ENCODE assay signal across 8 cellular contexts in the genomic region with DNA sequence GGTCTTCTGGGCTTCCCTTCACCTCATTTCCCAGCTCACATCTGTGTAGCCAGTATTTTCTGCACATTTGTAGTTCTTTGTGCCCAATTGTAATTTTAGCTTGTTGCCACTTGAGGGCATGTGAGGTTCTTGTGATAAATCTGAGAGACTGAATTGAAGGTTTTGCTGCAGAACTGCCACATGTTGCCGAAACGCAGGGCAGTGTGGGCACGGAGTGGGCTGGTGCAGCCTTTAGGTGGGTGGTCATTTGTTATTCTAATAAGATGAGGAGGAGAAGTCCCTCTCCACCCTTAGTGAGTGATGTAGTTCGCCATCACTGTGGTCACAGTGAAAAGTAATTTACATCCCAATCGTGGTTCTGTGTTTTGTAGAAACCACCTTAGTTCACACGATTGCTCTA. TPM values are rescaled to one million over a fixed set of nuclear protein-coding genes. Genes with fewer than 3 reads are reported as not detected.
DNase-seq lines count a peak whose midpoint lies in the region; ATAC-seq, FAIRE-seq and TF ChIP-seq lines count a peak whose summit lies in the region.

No MANE protein-coding gene starts in this region.

- H3K4me1 Mint-ChIP-seq in Caco-2 (ENCODE audit: low read depth, unreplicated experiment), result no peaks in the 10 kb centered on the region
- H3K4me1 Mint-ChIP-seq in naive B cell, result peaks cover 6 to 14% (median 8%) of the 10 kb centered on the region in 3 donors

- CTCF ChIA-PET in Caco-2 (lab: Charles Lee) (interaction anchor here (0.7 to 1.1 kb wide), 5 partner anchors 13 to 329 kb away, joined by 3 to 4 read pairs (median 3); no protein-coding TSS in a partner anchor), endothelial cell of umbilical vein (lab: Charles Lee) (interaction anchor here (0.6 to 4.5 kb wide), 31 partner anchors 9 to 498 kb away, joined by 3 to 94 read pairs (median 4); a partner anchor contains a TSS)

- peak in 1 of 2 experiments; percentile 35 for DNase-seq in Caco-2
- DNase-seq in NCI-H2227 (lab: John Stamatoyannopoulos, UW; ENCODE audit: unreplicated experiment), result peak; percentile 72
- peak; percentile 23 to 46 for DNase-seq in activated CD4-positive, alpha-beta T cell treated with anti-CD3 and anti-CD28 coated beads for 4 hours
- peak; percentile 59 for DNase-seq in endothelial cell of umbilical vein (ENCODE audit: low read depth, low spot score)
- peak; percentile 39 for DNase-seq in naive B cell
- no peak for DNase-seq in lower leg skin (ENCODE audit: low spot score in 2 of 2)

- H3K27ac ChIP-seq in endothelial cell of umbilical vein (ENCODE audit: insufficient read depth, low read depth, low read length), result no peak overlapping the region

- no peaks in the 10 kb centered on the region for H3K4me1 ChIP-seq in Caco-2
- H3K4me1 ChIP-seq in endothelial cell of umbilical vein (ENCODE audit: control insufficient read depth, extremely low read depth, insufficient read depth, low read length), result no peaks in the 10 kb centered on the region

- H3K4me3 Mint-ChIP-seq in Caco-2 (ENCODE audit: unreplicated experiment), result no peak overlapping the region
- peak overlapping the region in 3 of 8 donors; percentile 21 to 60 (median 53) for H3K4me3 Mint-ChIP-seq in naive B cell

- H3K4me3 ChIP-seq in Caco-2 (ENCODE audit: low read depth, low read length), result no peak overlapping the region
- no peak overlapping the region for H3K4me3 ChIP-seq in endothelial cell of umbilical vein (replicated peaks in 1 of 3; ENCODE audit: insufficient read depth in 1 of 3, low read depth in 1 of 3, low read length in 3 of 3)
- no peak overlapping the region for H3K4me3 ChIP-seq in lower leg skin (ENCODE audit: low read depth, poor library complexity, severe bottlenecking)

- H3K9ac ChIP-seq in endothelial cell of umbilical vein (replicated peaks; ENCODE audit: extremely low read depth, insufficient read depth, low read length), result no peak overlapping the region

- H3K27me3 Mint-ChIP-seq in Caco-2 (ENCODE audit: insufficient read depth, unreplicated experiment), result no peaks in the 10 kb centered on the region
- H3K27me3 Mint-ChIP-seq in naive B cell, result no peaks in the 10 kb centered on the region

- intact Hi-C loops in Caco-2 (cut with micrococcal nuclease; ENCODE audit: unreplicated experiment), result loop anchor here (2.0 kb wide), 1 partner anchor 317 kb away; no protein-coding TSS in a partner anchor
- intact Hi-C loops in endothelial cell of umbilical vein (cut with micrococcal nuclease), result loop anchor here (1.0 kb wide), 3 partner anchors 42 to 329 kb away; no protein-coding TSS in a partner anchor
- intact Hi-C loops in lower leg skin (cut with DNase I; ENCODE audit: low total_unique reads), result no loop called here

- H3K9me3 Mint-ChIP-seq in Caco-2 (ENCODE audit: unreplicated experiment) (no peaks in the 10 kb centered on the region), naive B cell (peaks cover 0 to 5% (median 0%) of the 10 kb centered on the region in 7 donors)

- ATAC-seq in GM19025 (IDR thresholded peaks at IDR 0.05; ENCODE audit: low read depth, unreplicated experiment) (peak; percentile 97), HG03066 (IDR thresholded peaks at IDR 0.05; ENCODE audit: low read depth, unreplicated experiment) (peak; percentile 88), naive B cell (ENCODE audit: low read depth in 2 of 2) (peak; percentile 81 to 90)

- no peaks in the 10 kb centered on the region for H3K9me1 ChIP-seq in endothelial cell of umbilical vein (replicated peaks; ENCODE audit: control insufficient read depth, extremely low read depth, insufficient read depth, low read length)

- H3K36me3 Mint-ChIP-seq in Caco-2 (ENCODE audit: insufficient read depth, unreplicated experiment) (peaks cover 85% of the 10 kb centered on the region), naive B cell (peaks cover 15 to 42% of the 10 kb centered on the region in 2 donors)

- FAIRE-seq in endothelial cell of umbilical vein (lab: Jason Lieb, UNC), result no peak

- H3K9me3 ChIP-seq in Caco-2 (no peaks in the 10 kb centered on the region), endothelial cell of umbilical vein (replicated peaks; ENCODE audit: control insufficient read depth, insufficient read depth, low read length) (no peaks in the 10 kb centered on the region)

- H3K27ac Mint-ChIP-seq in Caco-2 (ENCODE audit: unreplicated experiment) (peak overlapping the region; percentile 37), naive B cell (peak overlapping the region in 2 of 6 donors; percentile 52 to 84)

- BruUV-seq in Caco-2 (replicated peaks; lab: Mats Ljungman, UMichigan) (no TSS peak), endothelial cell of umbilical vein (replicated peaks; lab: Mats Ljungman, UMichigan) (no TSS peak)

- H3K36me3 ChIP-seq in Caco-2 (ENCODE audit: control insufficient read depth, insufficient read depth, low read length) (peaks cover 6% of the 10 kb centered on the region; the same call in 1 of the 2 replicates), endothelial cell of umbilical vein (ENCODE audit: control insufficient read depth in 2 of 2, extremely low read depth in 1 of 2, insufficient read depth in 2 of 2, low read length in 2 of 2) (peaks cover 18 to 29% of the 10 kb centered on the region in 2 experiments)

- dilution Hi-C loops in endothelial cell of umbilical vein (cut with MboI; ENCODE audit: extremely low pct_ligation_motif_present, low sequenced_read_pairs), result no loop called here

- H3K27me3 ChIP-seq in Caco-2 (replicated peaks; ENCODE audit: control insufficient read depth, insufficient read depth, low read length), result no peaks in the 10 kb centered on the region
- no peaks in the 10 kb centered on the region for H3K27me3 ChIP-seq in endothelial cell of umbilical vein (ENCODE audit: control insufficient read depth in 2 of 2, insufficient read depth in 2 of 2, low read length in 2 of 2)

- H3K79me2 ChIP-seq in endothelial cell of umbilical vein (ENCODE audit: control insufficient read depth, insufficient read depth, low read length), result no peaks in the 10 kb centered on the region

- peak; percentile 68 to 78 for TF ChIP-seq CTCF in Caco-2 (IDR thresholded peaks at IDR 0.05; ENCODE audit: insufficient read depth in 1 of 2, low read depth in 1 of 2, low read length in 1 of 2, severe bottlenecking in 1 of 2, unreplicated experiment in 1 of 2)
- TF ChIP-seq CTCF in endothelial cell of umbilical vein (IDR thresholded peaks at IDR 0.05; ENCODE audit: extremely low read depth in 1 of 2, insufficient read depth in 1 of 2, low read depth in 1 of 2, low read length in 2 of 2), result peak; percentile 53 to 56
- TF ChIP-seq CTCF in lower leg skin (IDR thresholded peaks at IDR 0.05), result no peak

- no peak overlapping the region for H3K4me2 ChIP-seq in endothelial cell of umbilical vein (ENCODE audit: insufficient read depth, low read length)

- TF ChIP-seq POLR2A in endothelial cell of umbilical vein (IDR thresholded peaks at IDR 0.05; ENCODE audit: low read depth, low read length) (no peak), lower leg skin (IDR thresholded peaks at IDR 0.05) (no peak)

- WGBS in lower leg skin, 2 donors, result 30 to 35% methylated on average over 6 of the region's 6 CpGs

- POLR2A ChIA-PET in Caco-2 (lab: Charles Lee), result no interaction called here
- POLR2A ChIA-PET in endothelial cell of umbilical vein (lab: Charles Lee), result no interaction called here

- H4K20me1 ChIP-seq in endothelial cell of umbilical vein (replicated peaks; ENCODE audit: control insufficient read depth, extremely low read depth, insufficient read depth, low read length), result no peaks in the 10 kb centered on the region

- H2AFZ ChIP-seq in endothelial cell of umbilical vein (ENCODE audit: low read depth, low read length), result no peak overlapping the region

TF ChIP-seq in endothelial cell of umbilical vein, 7 proteins besides CTCF, POLR2A, EP300 and RAD21:
- TF ChIP-seq, protein P1, sequence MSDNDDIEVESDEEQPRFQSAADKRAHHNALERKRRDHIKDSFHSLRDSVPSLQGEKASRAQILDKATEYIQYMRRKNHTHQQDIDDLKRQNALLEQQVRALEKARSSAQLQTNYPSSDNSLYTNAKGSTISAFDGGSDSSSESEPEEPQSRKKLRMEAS (IDR thresholded peaks at IDR 0.05; ENCODE audit: insufficient read depth, insufficient read length), result no peak
- TF ChIP-seq EZH2 (IDR thresholded peaks at IDR 0.05; ENCODE audit: borderline replicate concordance, low read depth, low read length, severe bottlenecking) (no peak), FOS (IDR thresholded peaks at IDR 0.05; ENCODE audit: borderline replicate concordance, insufficient read depth, low read length) (no peak), GATA2 (IDR thresholded peaks at IDR 0.05; ENCODE audit: insufficient read depth, insufficient read length, low read depth, low read length) (no peak)

RNA-seq across cellular contexts. Expression of a gene that starts 21.2 kb away (rescaled TPM):
- total RNA-seq in Caco-2 (2022) (38.6 and 42.6 TPM in 2 replicates), endothelial cell of umbilical vein (30.2 and 34.7 TPM in 2 replicates), lower leg skin (100 to 1,000 TPM in 1 of 4 donors, 10 to 100 TPM in 3; 52.4 to 131 (median 82.1) TPM)
- polyA plus RNA-seq in endothelial cell of umbilical vein (4.4 and 7.8 TPM in 2 replicates), naive B cell (ENCODE audit: low read depth in 6 of 6) (10 to 100 TPM in 5 of 6 donors, 1 to 10 TPM in 1; 9.4 to 27.8 (median 19.1) TPM)
- polyA plus RNA-seq in endothelial cell of umbilical vein (2011; cell fraction: cytosol; rRNA removed), result 6.9 and 9.2 TPM in 2 replicates
- polyA plus RNA-seq in endothelial cell of umbilical vein (2011; cell fraction: nucleus; rRNA removed), result 17.0 and 20.5 TPM in 2 replicates
- polyA plus RNA-seq in endothelial cell of umbilical vein (2012), result 13.9 and 14.9 TPM in 2 replicates
- 18.0 and 33.8 TPM in 2 replicates for polyA minus RNA-seq in endothelial cell of umbilical vein
- polyA minus RNA-seq in endothelial cell of umbilical vein (2011; cell fraction: cytosol; rRNA and poly(A)+ RNA removed), result 51.8 TPM
- polyA minus RNA-seq in endothelial cell of umbilical vein (2011; cell fraction: nucleus; rRNA and poly(A)+ RNA removed), result 27.6 and 31.0 TPM in 2 replicates

Comparison
In these comparisons a context has a peak if more than half of its experiments do, and no peak if none do; other contexts are left out.
1. DNase-seq: peak in NCI-H2227 (single experiment), activated CD4-positive, alpha-beta T cell treated with anti-CD3 and anti-CD28 coated beads for 4 hours (2 of 2), endothelial cell of umbilical vein (single experiment) and naive B cell (single experiment); none in lower leg skin (0 of 2).
2. CTCF ChIP-seq: peak in Caco-2 (2 of 2) and endothelial cell of umbilical vein (2 of 2); none in lower leg skin (0 of 3).
3. Peak in every context shown above with its lines, with median percentiles within 50 percentile points of each other: ATAC-seq.